7 cellular contexts compared by ENCODE assay signal in genomic region chr5:33657181-33657580, GRCh38.
"Had no signal": no experiment of that assay in that cellular context is flagged by ENCODE, and none has a peak within 500 bp of the region (broad histone marks: within the 10 kb centered on the region; RNA-seq: fewer than 3 reads in every experiment).

No MANE protein-coding gene starts in this region.

- FAIRE-seq: H54, K562 had no signal

- DNase-seq: H9, HCEC 1CT, IMR-90 had no signal

- H3K4me3 ChIP-seq: GM23338, K562 had no signal

- ATAC-seq: K562 had no signal

- H3K27ac ChIP-seq: HL-60 had no signal

- H2AFZ ChIP-seq: GM23338 had no signal

- H3K4me2 ChIP-seq: GM23338 had no signal
